Comparison of ENCODE assay signal across 9 cellular contexts in the genomic region with DNA sequence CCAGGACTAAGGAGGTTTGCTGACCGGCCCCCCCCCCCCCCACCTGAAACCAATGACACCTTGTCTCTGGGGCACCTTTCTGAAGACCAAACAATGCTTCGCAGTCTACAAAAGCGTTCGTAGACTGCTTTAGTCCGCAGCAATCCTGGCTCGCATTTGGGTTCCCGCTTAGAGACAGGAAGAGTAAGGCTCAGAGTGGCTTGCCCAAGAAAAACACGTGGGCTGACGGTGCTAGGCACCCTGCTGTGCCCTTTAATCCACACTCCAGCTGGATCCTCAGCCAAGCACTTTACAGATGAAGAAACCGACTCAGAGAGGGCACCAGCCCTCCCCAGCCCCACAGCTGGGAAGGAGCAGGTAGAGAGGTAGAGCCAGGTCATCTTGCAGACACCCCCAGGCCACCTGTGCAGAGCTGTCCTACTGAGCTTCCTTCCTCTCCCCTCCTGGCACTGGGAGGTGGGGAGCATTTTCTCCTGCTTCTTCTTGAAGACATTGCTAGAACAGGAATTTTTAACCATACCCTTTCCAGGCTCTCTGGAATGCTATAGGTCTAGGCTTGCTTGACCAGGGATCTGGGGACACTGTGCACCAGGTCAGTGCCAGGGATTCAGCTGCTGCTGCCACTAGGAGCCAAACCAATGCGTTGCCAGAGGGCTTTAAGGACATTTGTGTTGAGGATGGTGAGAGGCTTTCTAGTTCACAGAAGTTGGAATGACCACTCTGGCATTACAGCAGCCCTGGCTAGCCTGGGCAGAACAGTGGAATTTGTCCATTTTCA. TPM values are rescaled to one million over a fixed set of nuclear protein-coding genes. Genes with fewer than 3 reads are reported as not detected.
DNase-seq lines count a peak whose midpoint lies in the region; ATAC-seq and TF ChIP-seq lines count a peak whose summit lies in the region.
"Had no signal": no experiment of that assay in that cellular context is flagged by ENCODE, and none has a peak within 500 bp of the region (broad histone marks: within the 10 kb centered on the region; RNA-seq: fewer than 3 reads in every experiment).

No MANE protein-coding gene starts in this region.

- H4K20me1 ChIP-seq in GM23248 (ENCODE audit: insufficient read depth) (no peaks in the 10 kb centered on the region), neural cell (ENCODE audit: insufficient read depth) (no peaks in the 10 kb centered on the region)

- H3K4me2 ChIP-seq in GM23248 (ENCODE audit: unreplicated experiment) (peak overlapping the region; percentile 94), neural cell (ENCODE audit: low read length) (peak overlapping the region; percentile 84)

- H3K9ac ChIP-seq in GM23248 (no peak overlapping the region), neural cell (ENCODE audit: low read length) (peak overlapping the region; percentile 16)

- H3K9me3 ChIP-seq in GM23248 (ENCODE audit: low read depth) (no peaks in the 10 kb centered on the region), neural cell (ENCODE audit: low read length) (no peaks in the 10 kb centered on the region)
- no peaks in the 10 kb centered on the region for H3K9me3 ChIP-seq in effector memory CD4-positive, alpha-beta T cell (ENCODE audit: control insufficient read depth, low read length)

- no peak for TF ChIP-seq CTCF in neural cell (IDR thresholded peaks at IDR 0.05; ENCODE audit: poor library complexity, severe bottlenecking)

- 0 out of 2 replicates have a peak, but pooled peaks cover 7% of the 10 kb centered on the region for H3K4me1 ChIP-seq in GM23248 (ENCODE audit: insufficient read depth)
- H3K4me1 ChIP-seq in effector memory CD4-positive, alpha-beta T cell (ENCODE audit: control insufficient read depth, insufficient read depth, low read length, poor library complexity, severe bottlenecking) = peaks cover 13% of the 10 kb centered on the region

- TF ChIP-seq RAD21 in neural cell (conservative IDR thresholded peaks at IDR 0.05) = no peak

- no peak for ATAC-seq in HG03280 (IDR thresholded peaks at IDR 0.05; ENCODE audit: unreplicated experiment)

- no peaks in the 10 kb centered on the region for H3K9me2 ChIP-seq in GM23248 (ENCODE audit: insufficient read depth)
- H3K9me2 ChIP-seq in neural cell (ENCODE audit: insufficient read depth, low read length) = no peaks in the 10 kb centered on the region

- 6 to 10% methylated on average over 11 of the region's 11 CpGs for WGBS in GM23248 (ENCODE audit: low coverage in 1 of 2, low lambda C conversion rate in 2 of 2, missing lambda C conversion rate in 2 of 2), 2 experiments

- H3F3A ChIP-seq in GM23248 (ENCODE audit: insufficient read depth) (no peaks in the 10 kb centered on the region), neural cell (ENCODE audit: insufficient read depth, low read length, poor library complexity, severe bottlenecking) (no peaks in the 10 kb centered on the region)

- peak overlapping the region; percentile 90; the same call in 1 of the 2 replicates for H2AFZ ChIP-seq in GM23248
- no peak overlapping the region for H2AFZ ChIP-seq in neural cell (ENCODE audit: low read depth, low read length)

- H3K27ac ChIP-seq in GM23248 (no peak overlapping the region), neural cell (ENCODE audit: low read length) (no peak overlapping the region)
- no peak overlapping the region for H3K27ac ChIP-seq in effector memory CD4-positive, alpha-beta T cell (ENCODE audit: insufficient read depth, low read length, poor library complexity, severe bottlenecking)

- DNase-seq in GM23248 = peak; percentile 38
- peak; percentile 59 for DNase-seq in NCI-H82 (lab: John Stamatoyannopoulos, UW)
- DNase-seq in effector memory CD4-positive, alpha-beta T cell = no peak
- no peak for DNase-seq in NCI-H1694 (lab: John Stamatoyannopoulos, UW)
- DNase-seq in hepatic stellate cell (ENCODE audit: low spot score) = no peak
- no peak for DNase-seq in SHP77 (lab: John Stamatoyannopoulos, UW)

- no peak for TF ChIP-seq EP300 in neural cell (conservative IDR thresholded peaks at IDR 0.05; ENCODE audit: poor library complexity, severe bottlenecking)

- no peaks in the 10 kb centered on the region for H3K79me2 ChIP-seq in GM23248 (ENCODE audit: insufficient read depth)
- no peaks in the 10 kb centered on the region for H3K79me2 ChIP-seq in neural cell (replicated peaks; ENCODE audit: insufficient read depth, low read length)

- H3K36me3 ChIP-seq in GM23248 (ENCODE audit: low read depth) (no peaks in the 10 kb centered on the region), neural cell (ENCODE audit: insufficient read depth, low read length) (no peaks in the 10 kb centered on the region)
- no peaks in the 10 kb centered on the region for H3K36me3 ChIP-seq in effector memory CD4-positive, alpha-beta T cell (ENCODE audit: control insufficient read depth, insufficient read depth, low read length)

- peak overlapping the region; percentile 75 for H3K4me3 ChIP-seq in GM23248
- peak overlapping the region; percentile 75 for H3K4me3 ChIP-seq in effector memory CD4-positive, alpha-beta T cell (ENCODE audit: insufficient read depth, low read depth, low read length, poor library complexity, severe bottlenecking)
- H3K4me3 ChIP-seq in neural cell (ENCODE audit: low read length) = peak overlapping the region; percentile 77

- in situ Hi-C loops in GM23248 (cut with MboI) = no loop called here

- H3K27me3 ChIP-seq in GM23248 (replicated peaks; ENCODE audit: insufficient read depth) = peaks cover 36% of the 10 kb centered on the region
- H3K27me3 ChIP-seq in effector memory CD4-positive, alpha-beta T cell (replicated peaks; ENCODE audit: control insufficient read depth, insufficient read depth, low read length, poor library complexity, severe bottlenecking) = peaks cover 18% of the 10 kb centered on the region
- peaks cover 31% of the 10 kb centered on the region for H3K27me3 ChIP-seq in neural cell (ENCODE audit: insufficient read depth, low read depth, low read length)

TF ChIP-seq in neural cell, 6 proteins besides CTCF, POLR2A, EP300 and RAD21:
- TF ChIP-seq EZH2 (IDR thresholded peaks at IDR 0.05; ENCODE audit: borderline replicate concordance, insufficient read depth, low read length, poor library complexity, severe bottlenecking) = no peak
- TF ChIP-seq MXI1 (conservative IDR thresholded peaks at IDR 0.05; ENCODE audit: poor library complexity, severe bottlenecking) = no peak
- no peak for TF ChIP-seq POLR2AphosphoS5 (IDR thresholded peaks at IDR 0.05)
- TF ChIP-seq SMC3 (conservative IDR thresholded peaks at IDR 0.05; ENCODE audit: poor library complexity) = no peak
- TF ChIP-seq, protein P1, sequence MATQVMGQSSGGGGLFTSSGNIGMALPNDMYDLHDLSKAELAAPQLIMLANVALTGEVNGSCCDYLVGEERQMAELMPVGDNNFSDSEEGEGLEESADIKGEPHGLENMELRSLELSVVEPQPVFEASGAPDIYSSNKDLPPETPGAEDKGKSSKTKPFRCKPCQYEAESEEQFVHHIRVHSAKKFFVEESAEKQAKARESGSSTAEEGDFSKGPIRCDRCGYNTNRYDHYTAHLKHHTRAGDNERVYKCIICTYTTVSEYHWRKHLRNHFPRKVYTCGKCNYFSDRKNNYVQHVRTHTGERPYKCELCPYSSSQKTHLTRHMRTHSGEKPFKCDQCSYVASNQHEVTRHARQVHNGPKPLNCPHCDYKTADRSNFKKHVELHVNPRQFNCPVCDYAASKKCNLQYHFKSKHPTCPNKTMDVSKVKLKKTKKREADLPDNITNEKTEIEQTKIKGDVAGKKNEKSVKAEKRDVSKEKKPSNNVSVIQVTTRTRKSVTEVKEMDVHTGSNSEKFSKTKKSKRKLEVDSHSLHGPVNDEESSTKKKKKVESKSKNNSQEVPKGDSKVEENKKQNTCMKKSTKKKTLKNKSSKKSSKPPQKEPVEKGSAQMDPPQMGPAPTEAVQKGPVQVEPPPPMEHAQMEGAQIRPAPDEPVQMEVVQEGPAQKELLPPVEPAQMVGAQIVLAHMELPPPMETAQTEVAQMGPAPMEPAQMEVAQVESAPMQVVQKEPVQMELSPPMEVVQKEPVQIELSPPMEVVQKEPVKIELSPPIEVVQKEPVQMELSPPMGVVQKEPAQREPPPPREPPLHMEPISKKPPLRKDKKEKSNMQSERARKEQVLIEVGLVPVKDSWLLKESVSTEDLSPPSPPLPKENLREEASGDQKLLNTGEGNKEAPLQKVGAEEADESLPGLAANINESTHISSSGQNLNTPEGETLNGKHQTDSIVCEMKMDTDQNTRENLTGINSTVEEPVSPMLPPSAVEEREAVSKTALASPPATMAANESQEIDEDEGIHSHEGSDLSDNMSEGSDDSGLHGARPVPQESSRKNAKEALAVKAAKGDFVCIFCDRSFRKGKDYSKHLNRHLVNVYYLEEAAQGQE (IDR thresholded peaks at IDR 0.05; ENCODE audit: borderline replicate concordance) = no peak
- TF ChIP-seq TAF1 (IDR thresholded peaks at IDR 0.05; ENCODE audit: low read depth) = no peak

RNA-seq across cellular contexts. Expression of a gene that starts 1.0 kb away (rescaled TPM):
- 0.13 and 0.54 TPM in 2 replicates for total RNA-seq in GM23248 (2014; rRNA removed; shearing (Covaris generic))
- polyA plus RNA-seq in GM23248 (2016; fragmentation: Nextera tagmentation; extraction: Ambion mirVana) = 0.14 TPM in 1 of 2 replicates, not detected in the other
- polyA plus RNA-seq in neural cell = 0.46 TPM in 1 of 2 replicates, not detected in the other
- 0.46 and 0.49 TPM in 2 replicates for polyA minus RNA-seq in neural cell

RNA-seq across cellular contexts. Expression of a gene that starts 36.5 kb away (rescaled TPM):
- total RNA-seq in GM23248 (2014; rRNA removed; shearing (Covaris generic)) = not detected in 2 replicates
- not detected in 2 replicates for polyA plus RNA-seq in GM23248 (2016; fragmentation: Nextera tagmentation; extraction: Ambion mirVana)
- polyA plus RNA-seq in neural cell = 2.3 TPM in 1 of 2 replicates, not detected in the other
- 2.2 TPM in 1 of 2 replicates, not detected in the other for polyA minus RNA-seq in neural cell
- total RNA-seq: M059J had no signal

Comparison
In these comparisons a context has a peak if more than half of its experiments do, and no peak if none do; other contexts are left out.
1. DNase-seq: peak in GM23248 (single experiment) and NCI-H82 (single experiment); none in effector memory CD4-positive, alpha-beta T cell (0 of 3), NCI-H1694 (single experiment), hepatic stellate cell (single experiment) and SHP77 (0 of 2).
2. Peak in every context shown above with its lines, with median percentiles within 50 percentile points of each other: H3K4me3 ChIP-seq.